ENCODE assay signal across 10 cellular contexts in the genomic region with DNA sequence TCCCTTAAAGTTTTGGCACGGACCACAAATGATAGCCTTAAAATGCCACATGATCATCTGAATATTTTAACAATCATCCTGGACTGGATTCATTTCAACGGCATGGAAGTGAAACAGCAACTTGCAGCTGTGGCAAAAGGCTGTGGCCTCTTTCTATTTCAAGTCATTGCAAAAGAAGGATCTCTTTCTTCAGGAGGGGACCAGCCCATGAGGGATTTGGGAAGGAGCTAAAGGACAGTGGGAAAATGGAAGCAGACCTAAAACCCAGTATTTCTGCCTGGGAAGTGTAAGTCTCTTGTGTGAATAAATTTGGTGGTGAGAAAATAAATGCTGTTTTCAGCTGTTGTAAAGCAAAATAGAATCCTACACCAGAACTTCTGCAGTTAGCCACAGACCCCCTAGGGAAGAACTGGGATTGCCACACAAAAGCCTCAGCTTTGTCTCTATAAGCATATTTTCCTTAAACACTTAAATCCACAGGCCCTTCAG.
DNase-seq lines count a peak whose midpoint lies in the region; ATAC-seq and TF ChIP-seq lines count a peak whose summit lies in the region.
"Had no signal": no experiment of that assay in that cellular context is flagged by ENCODE, and none has a peak within 500 bp of the region (broad histone marks: within the 10 kb centered on the region; RNA-seq: fewer than 3 reads in every experiment).

No MANE protein-coding gene starts in this region.

- DNase-seq in brain microvascular endothelial cell (peak; percentile 45), hepatic stellate cell (ENCODE audit: low spot score) (peak; percentile 37), spleen (no peak), posterior vena cava (ENCODE audit: low spot score) (no peak), NCI-H82 (lab: John Stamatoyannopoulos, UW) (no peak)
- DNase-seq: activated naive CD8-positive, alpha-beta T cell treated with anti-CD3 and anti-CD28 coated beads, Interleukin-2, amount 10 ng/mL, durations not matched to agents 7 days and 5 days; kidney glomerular epithelial cell had no signal

- no peak for TF ChIP-seq POLR2A in spleen (IDR thresholded peaks at IDR 0.05)

- peak overlapping the region; percentile 47 for H3K4me2 ChIP-seq in KMS-11

- in situ Hi-C loops in brain microvascular endothelial cell (cut with HindIII; ENCODE audit: low pct_ligation_motif_present, low sequenced_read_pairs) = no loop called here

- no peak for ATAC-seq in HG03095 (IDR thresholded peaks at IDR 0.05; ENCODE audit: unreplicated experiment)
- no peak for ATAC-seq in HG02798 (IDR thresholded peaks at IDR 0.05; ENCODE audit: poor library complexity, unreplicated experiment)

- peaks cover 97% of the 10 kb centered on the region for H3K4me1 ChIP-seq in KMS-11 (ENCODE audit: low read depth, poor library complexity, severe bottlenecking)
- peaks cover 6 to 47% (median 28%) of the 10 kb centered on the region in 6 donors for H3K4me1 ChIP-seq in spleen

- H3K79me2 ChIP-seq in KMS-11 (ENCODE audit: insufficient read depth, low read depth) = no peaks in the 10 kb centered on the region

- intact Hi-C loops in spleen (cut with DNase I; ENCODE audit: low total_unique reads) = no loop called here
- intact Hi-C loops in posterior vena cava (cut with DNase I) = no loop called here

- H3K36me3 ChIP-seq in KMS-11 (ENCODE audit: insufficient read depth) = no peaks in the 10 kb centered on the region
- no peaks in the 10 kb centered on the region for H3K36me3 ChIP-seq in brain microvascular endothelial cell (replicated peaks)
- peaks cover 0 to 32% (median 3%) of the 10 kb centered on the region in 6 donors for H3K36me3 ChIP-seq in spleen

- no peaks in the 10 kb centered on the region for H4K20me1 ChIP-seq in KMS-11 (ENCODE audit: insufficient read depth)

- H3K27me3 ChIP-seq in KMS-11 (ENCODE audit: insufficient read depth, low read depth) (no peaks in the 10 kb centered on the region), brain microvascular endothelial cell (replicated peaks) (no peaks in the 10 kb centered on the region), spleen (replicated peaks in 1 of 7) (no peaks in the 10 kb centered on the region)

- H3K9me3 ChIP-seq in spleen = no peaks in the 10 kb centered on the region

- H3K4me3 ChIP-seq in KMS-11 (IDR thresholded peaks at IDR 0.05; ENCODE audit: insufficient read depth, low read depth, low read length) (no peak overlapping the region), brain microvascular endothelial cell (ENCODE audit: low read depth, low read length) (no peak overlapping the region), spleen (no peak overlapping the region)

- H3K9ac ChIP-seq in KMS-11 = peak overlapping the region; percentile 7; the same call in 1 of the 2 replicates

- no peak overlapping the region for H2AFZ ChIP-seq in KMS-11 (ENCODE audit: low read depth)

- WGBS in spleen, 5 donors = 10 to 32% (median 16%) methylated on average over 2 of the region's 2 CpGs

- H3K27ac ChIP-seq in KMS-11 = peak overlapping the region; percentile 40
- peak overlapping the region; percentile 20 for H3K27ac ChIP-seq in brain microvascular endothelial cell
- peak overlapping the region in 7 of 8 donors; percentile 13 to 75 (median 64) for H3K27ac ChIP-seq in spleen

- TF ChIP-seq CTCF in KMS-11 (conservative IDR thresholded peaks at IDR 0.05; ENCODE audit: low read depth, low read length) (no peak), brain microvascular endothelial cell (IDR thresholded peaks at IDR 0.05; ENCODE audit: low read depth, low read length, missing control alignments) (no peak), spleen (IDR thresholded peaks at IDR 0.05 in 8 of 11, conservative IDR thresholded peaks at IDR 0.05 in 3 of 11) (no peak)

Comparison
In these comparisons a context has a peak if more than half of its experiments do, and no peak if none do; other contexts are left out.
1. DNase-seq: peak in brain microvascular endothelial cell (single experiment) and hepatic stellate cell (single experiment); none in spleen (single experiment), posterior vena cava (single experiment) and NCI-H82 (single experiment).
2. Peak in every context shown above with its lines, with median percentiles within 50 percentile points of each other: H3K27ac ChIP-seq.